In the genomic region with DNA sequence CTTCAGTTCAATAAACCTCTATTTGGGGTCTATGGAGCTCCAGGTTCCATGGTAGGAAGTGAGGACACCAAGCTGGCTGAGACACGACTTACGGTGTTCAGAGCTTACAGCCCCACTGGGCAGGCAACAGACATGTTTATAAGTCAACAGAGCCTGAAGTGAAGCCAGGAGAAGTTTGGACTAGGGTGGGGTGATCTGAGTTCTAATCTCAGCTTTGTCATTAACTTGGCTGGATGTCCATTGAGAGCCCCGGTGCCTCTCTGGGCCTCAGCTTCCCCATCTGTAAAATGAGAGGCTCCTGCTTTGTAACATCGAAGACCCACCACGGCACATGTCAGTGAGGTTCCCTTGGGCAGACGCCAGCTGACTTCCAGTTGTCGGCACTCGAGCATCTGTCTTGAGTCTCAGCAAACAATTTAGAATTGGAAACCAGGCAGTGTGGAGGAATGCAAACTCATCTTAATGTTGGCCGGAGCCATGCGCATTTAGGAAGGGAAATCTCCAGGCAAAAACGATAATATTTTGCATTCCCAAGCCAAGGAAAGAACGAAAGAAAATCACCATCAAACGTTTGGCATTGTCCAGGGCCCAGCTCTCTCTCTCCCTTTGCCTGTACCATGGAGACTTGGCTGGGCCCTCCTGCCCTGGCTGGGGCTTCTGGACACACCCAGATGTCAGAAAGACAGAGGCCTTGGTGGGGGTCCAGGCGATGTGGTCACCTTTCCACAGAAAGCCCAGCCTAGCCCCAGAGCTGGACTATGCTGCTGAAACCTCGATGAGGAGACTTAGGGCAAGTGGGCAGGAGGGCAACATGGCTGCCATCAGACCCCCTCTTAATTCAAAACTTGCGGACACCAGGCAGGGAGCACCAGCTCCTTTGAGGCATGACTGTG, we compare ENCODE assay signal across 25 cellular contexts. TPM values are rescaled to one million over a fixed set of nuclear protein-coding genes. Genes with fewer than 3 reads are reported as not detected.
DNase-seq lines count a peak whose midpoint lies in the region; ATAC-seq and TF ChIP-seq lines count a peak whose summit lies in the region.
"Had no signal": no experiment of that assay in that cellular context is flagged by ENCODE, and none has a peak within 500 bp of the region (broad histone marks: within the 10 kb centered on the region; RNA-seq: fewer than 3 reads in every experiment).

No MANE protein-coding gene starts in this region.

- H3K4me1 ChIP-seq in Peyer's patch = no peaks in the 10 kb centered on the region
- peaks cover 2 to 32% (median 20%) of the 10 kb centered on the region in 5 donors for H3K4me1 ChIP-seq in subcutaneous abdominal adipose tissue (ENCODE audit: control insufficient read depth in 5 of 5, insufficient read depth in 5 of 5, low read length in 5 of 5)
- H3K4me1 ChIP-seq: SJCRH30 had no signal

- no peak for ATAC-seq in GM21390 (IDR thresholded peaks at IDR 0.05; ENCODE audit: unreplicated experiment)
- ATAC-seq in HG02610 (IDR thresholded peaks at IDR 0.05; ENCODE audit: unreplicated experiment) = no peak
- ATAC-seq: gastrocnemius medialis, mucosa of descending colon had no signal

- H3K36me3 ChIP-seq in Peyer's patch (no peaks in the 10 kb centered on the region), subcutaneous abdominal adipose tissue (ENCODE audit: control insufficient read depth in 5 of 5, insufficient read depth in 5 of 5, low read length in 5 of 5) (no peaks in the 10 kb centered on the region)
- H3K36me3 ChIP-seq: gastrocnemius medialis, SJCRH30 had no signal

- DNase-seq in Peyer's patch (peak in 2 of 3 donors; percentile 40 to 45), fibroblast of villous mesenchyme (ENCODE audit: low read depth) (peak; percentile 62), mesenteric fat pad (ENCODE audit: low spot score) (peak; percentile 65), NCI-H748 treated with DMSO at 0.1 percent for 48 hours (lab: John Stamatoyannopoulos, UW) (no peak), LoVo (ENCODE audit: low spot score) (no peak)
- DNase-seq: ACHN; activated CD4-positive, alpha-beta memory T cell treated with anti-CD3 and anti-CD28 coated beads, Interleukin-2, amount 10 ng/mL, durations not matched to agents 7 days and 5 days; activated naive CD8-positive, alpha-beta T cell treated with anti-CD3 and anti-CD28 coated beads, Interleukin-2, amount 10 ng/mL, durations not matched to agents 7 days and 5 days; activated T-cell treated with anti-CD3 and anti-CD28 coated beads, Interleukin-2, amount 50 U/mL, for 48 hours; CD4-positive, CD25-positive, alpha-beta regulatory T cell; DMS 273 treated with DMSO at 0.1 percent for 48 hours; GF-D8; IMR-90; MM.1S; mucosa of descending colon; NCI-H146; NCI-H774; SJCRH30; T-helper 2 cell had no signal

- TF ChIP-seq CTCF in Peyer's patch (IDR thresholded peaks at IDR 0.05) (no peak), fibroblast of villous mesenchyme (IDR thresholded peaks at IDR 0.05; ENCODE audit: insufficient read depth, low read depth, low read length) (no peak)

- no peak for TF ChIP-seq POLR2A in Peyer's patch (IDR thresholded peaks at IDR 0.05)

- no peak overlapping the region for H3K9ac ChIP-seq in subcutaneous abdominal adipose tissue (ENCODE audit: low read length in 5 of 5)

- H3K27me3 ChIP-seq in Peyer's patch = no peaks in the 10 kb centered on the region
- H3K27me3 ChIP-seq in subcutaneous abdominal adipose tissue (ENCODE audit: control insufficient read depth in 5 of 5, insufficient read depth in 4 of 5, low read length in 5 of 5) = no peaks in the 10 kb centered on the region
- H3K27me3 ChIP-seq: gastrocnemius medialis had no signal

- H3K4me3 ChIP-seq in Peyer's patch = no peak overlapping the region
- H3K4me3 ChIP-seq in fibroblast of villous mesenchyme (ENCODE audit: low read depth, low read length) = no peak overlapping the region
- H3K4me3 ChIP-seq in subcutaneous abdominal adipose tissue (ENCODE audit: low read depth in 1 of 5, low read length in 5 of 5) = no peak overlapping the region
- H3K4me3 ChIP-seq: gastrocnemius medialis, mucosa of descending colon, SJCRH30 had no signal

- H3K27ac ChIP-seq in Peyer's patch (peak overlapping the region in 3 of 4 donors; percentile 5 to 26 (median 10)), subcutaneous abdominal adipose tissue (ENCODE audit: low read depth, low read length) (peak overlapping the region; percentile 37)
- H3K27ac ChIP-seq: epithelial cell of prostate, gastrocnemius medialis, HL-60, SJCRH30 had no signal

- no peaks in the 10 kb centered on the region for H3K9me3 ChIP-seq in Peyer's patch
- no peaks in the 10 kb centered on the region for H3K9me3 ChIP-seq in subcutaneous abdominal adipose tissue (ENCODE audit: control insufficient read depth in 5 of 5, low read length in 5 of 5)
- H3K9me3 ChIP-seq: gastrocnemius medialis, mucosa of descending colon, SJCRH30 had no signal

RNA-seq across cellular contexts. Expression of gene ITGA11, which starts 18.4 kb away (rescaled TPM):
- 10 to 100 TPM in 1 of 4 donors, 1 to 10 TPM in 2, under 1 TPM in 1; 0.88 to 24.8 (median 2.6) TPM for total RNA-seq in Peyer's patch
- total RNA-seq in fibroblast of villous mesenchyme = 87.7 and 159 TPM in 2 replicates
- 4.5 TPM for total RNA-seq in mesenteric fat pad
- total RNA-seq: CD4-positive, CD25-positive, alpha-beta regulatory T cell; SJCRH30 had no signal

Comparison
In these comparisons a context has a peak if more than half of its experiments do, and no peak if none do; other contexts are left out.
1. DNase-seq: peak in Peyer's patch (2 of 3), fibroblast of villous mesenchyme (single experiment) and mesenteric fat pad (single experiment); none in NCI-H748 treated with DMSO at 0.1 percent for 48 hours (single experiment) and LoVo (single experiment).